Comparison of ENCODE assay signal across 1 cellular context in genomic region chr10:306654-307185, GRCh38.
A peak's percentile ranks its signal among the peaks of the same experiment; 100 is the strongest.
TF ChIP-seq lines count a peak whose summit lies in the region.

No MANE protein-coding gene starts in this region.

TF ChIP-seq in HepG2, 621 proteins besides CTCF, POLR2A, EP300 and RAD21 (continued from another document and continues in another):
- TF ChIP-seq ZBTB39 (CRISPR knock-in tag; IDR thresholded peaks at IDR 0.05) (no peak), ZNF629 (CRISPR knock-in tag; conservative IDR thresholded peaks at IDR 0.05) (no peak), ZFP41 (CRISPR knock-in tag; IDR thresholded peaks at IDR 0.05; ENCODE audit: borderline replicate concordance) (no peak), FOXM1 (CRISPR knock-in tag; IDR thresholded peaks at IDR 0.05) (no peak), ZBTB3 (CRISPR knock-in tag; IDR thresholded peaks at IDR 0.05; ENCODE audit: borderline replicate concordance, low read depth) (no peak), ZNF138 (CRISPR knock-in tag; IDR thresholded peaks at IDR 0.05; ENCODE audit: low read depth) (no peak), ZNF263 (CRISPR knock-in tag; IDR thresholded peaks at IDR 0.05) (peak; percentile 81), MAFG (CRISPR knock-in tag; IDR thresholded peaks at IDR 0.05) (no peak), TBL1XR1 (IDR thresholded peaks at IDR 0.05; ENCODE audit: borderline replicate concordance, low read length, partially characterized antibody) (no peak), ZNF367 (CRISPR knock-in tag; IDR thresholded peaks at IDR 0.05; ENCODE audit: borderline replicate concordance) (no peak), ARID4A (CRISPR knock-in tag; IDR thresholded peaks at IDR 0.05; ENCODE audit: borderline replicate concordance) (peak; percentile 39; the same call in 1 of the 2 replicates), TBX2 (CRISPR knock-in tag; IDR thresholded peaks at IDR 0.05; ENCODE audit: borderline replicate concordance) (peak; percentile 57; the same call in 1 of the 2 replicates), ZNF597 (CRISPR knock-in tag; IDR thresholded peaks at IDR 0.05) (no peak), ZNF747 (CRISPR knock-in tag; IDR thresholded peaks at IDR 0.05; ENCODE audit: borderline replicate concordance) (no peak), SAP130 (CRISPR knock-in tag; IDR thresholded peaks at IDR 0.05; ENCODE audit: low read depth) (peak; percentile 37; the same call in 1 of the 2 replicates), TEAD2 (CRISPR knock-in tag; IDR thresholded peaks at IDR 0.05) (no peak), CCAR2 (optimal IDR thresholded peaks at IDR 0.05; ENCODE audit: low read depth, low read length) (no peak), U2AF1 (optimal IDR thresholded peaks at IDR 0.05; ENCODE audit: low read depth, low read length) (no peak), ZNF792 (CRISPR knock-in tag; IDR thresholded peaks at IDR 0.05) (no peak), ZNF225 (CRISPR knock-in tag; IDR thresholded peaks at IDR 0.05) (no peak)
- TF ChIP-seq, protein P1, sequence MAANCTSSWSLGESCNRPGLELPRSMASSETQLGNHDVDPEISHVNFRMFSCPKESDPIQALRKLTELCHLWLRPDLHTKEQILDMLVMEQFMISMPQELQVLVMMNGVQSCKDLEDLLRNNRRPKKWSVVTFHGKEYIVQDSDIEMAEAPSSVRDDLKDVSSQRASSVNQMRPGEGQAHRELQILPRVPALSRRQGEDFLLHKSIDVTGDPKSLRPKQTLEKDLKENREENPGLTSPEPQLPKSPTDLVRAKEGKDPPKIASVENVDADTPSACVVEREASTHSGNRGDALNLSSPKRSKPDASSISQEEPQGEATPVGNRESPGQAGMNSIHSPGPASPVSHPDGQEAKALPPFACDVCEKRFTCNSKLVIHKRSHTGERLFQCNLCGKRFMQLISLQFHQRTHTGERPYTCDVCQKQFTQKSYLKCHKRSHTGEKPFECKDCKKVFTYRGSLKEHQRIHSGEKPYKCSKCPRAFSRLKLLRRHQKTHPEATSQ (CRISPR knock-in tag; IDR thresholded peaks at IDR 0.05; ENCODE audit: borderline replicate concordance): no peak
- TF ChIP-seq, protein P2, sequence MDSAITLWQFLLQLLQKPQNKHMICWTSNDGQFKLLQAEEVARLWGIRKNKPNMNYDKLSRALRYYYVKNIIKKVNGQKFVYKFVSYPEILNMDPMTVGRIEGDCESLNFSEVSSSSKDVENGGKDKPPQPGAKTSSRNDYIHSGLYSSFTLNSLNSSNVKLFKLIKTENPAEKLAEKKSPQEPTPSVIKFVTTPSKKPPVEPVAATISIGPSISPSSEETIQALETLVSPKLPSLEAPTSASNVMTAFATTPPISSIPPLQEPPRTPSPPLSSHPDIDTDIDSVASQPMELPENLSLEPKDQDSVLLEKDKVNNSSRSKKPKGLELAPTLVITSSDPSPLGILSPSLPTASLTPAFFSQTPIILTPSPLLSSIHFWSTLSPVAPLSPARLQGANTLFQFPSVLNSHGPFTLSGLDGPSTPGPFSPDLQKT (CRISPR knock-in tag; IDR thresholded peaks at IDR 0.05; ENCODE audit: borderline replicate concordance): no peak
- TF ChIP-seq, protein P3, sequence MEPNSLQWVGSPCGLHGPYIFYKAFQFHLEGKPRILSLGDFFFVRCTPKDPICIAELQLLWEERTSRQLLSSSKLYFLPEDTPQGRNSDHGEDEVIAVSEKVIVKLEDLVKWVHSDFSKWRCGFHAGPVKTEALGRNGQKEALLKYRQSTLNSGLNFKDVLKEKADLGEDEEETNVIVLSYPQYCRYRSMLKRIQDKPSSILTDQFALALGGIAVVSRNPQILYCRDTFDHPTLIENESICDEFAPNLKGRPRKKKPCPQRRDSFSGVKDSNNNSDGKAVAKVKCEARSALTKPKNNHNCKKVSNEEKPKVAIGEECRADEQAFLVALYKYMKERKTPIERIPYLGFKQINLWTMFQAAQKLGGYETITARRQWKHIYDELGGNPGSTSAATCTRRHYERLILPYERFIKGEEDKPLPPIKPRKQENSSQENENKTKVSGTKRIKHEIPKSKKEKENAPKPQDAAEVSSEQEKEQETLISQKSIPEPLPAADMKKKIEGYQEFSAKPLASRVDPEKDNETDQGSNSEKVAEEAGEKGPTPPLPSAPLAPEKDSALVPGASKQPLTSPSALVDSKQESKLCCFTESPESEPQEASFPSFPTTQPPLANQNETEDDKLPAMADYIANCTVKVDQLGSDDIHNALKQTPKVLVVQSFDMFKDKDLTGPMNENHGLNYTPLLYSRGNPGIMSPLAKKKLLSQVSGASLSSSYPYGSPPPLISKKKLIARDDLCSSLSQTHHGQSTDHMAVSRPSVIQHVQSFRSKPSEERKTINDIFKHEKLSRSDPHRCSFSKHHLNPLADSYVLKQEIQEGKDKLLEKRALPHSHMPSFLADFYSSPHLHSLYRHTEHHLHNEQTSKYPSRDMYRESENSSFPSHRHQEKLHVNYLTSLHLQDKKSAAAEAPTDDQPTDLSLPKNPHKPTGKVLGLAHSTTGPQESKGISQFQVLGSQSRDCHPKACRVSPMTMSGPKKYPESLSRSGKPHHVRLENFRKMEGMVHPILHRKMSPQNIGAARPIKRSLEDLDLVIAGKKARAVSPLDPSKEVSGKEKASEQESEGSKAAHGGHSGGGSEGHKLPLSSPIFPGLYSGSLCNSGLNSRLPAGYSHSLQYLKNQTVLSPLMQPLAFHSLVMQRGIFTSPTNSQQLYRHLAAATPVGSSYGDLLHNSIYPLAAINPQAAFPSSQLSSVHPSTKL (CRISPR knock-in tag; IDR thresholded peaks at IDR 0.05): peak; percentile 27
- TF ChIP-seq, protein P4, sequence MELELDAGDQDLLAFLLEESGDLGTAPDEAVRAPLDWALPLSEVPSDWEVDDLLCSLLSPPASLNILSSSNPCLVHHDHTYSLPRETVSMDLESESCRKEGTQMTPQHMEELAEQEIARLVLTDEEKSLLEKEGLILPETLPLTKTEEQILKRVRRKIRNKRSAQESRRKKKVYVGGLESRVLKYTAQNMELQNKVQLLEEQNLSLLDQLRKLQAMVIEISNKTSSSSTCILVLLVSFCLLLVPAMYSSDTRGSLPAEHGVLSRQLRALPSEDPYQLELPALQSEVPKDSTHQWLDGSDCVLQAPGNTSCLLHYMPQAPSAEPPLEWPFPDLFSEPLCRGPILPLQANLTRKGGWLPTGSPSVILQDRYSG (CRISPR knock-in tag; IDR thresholded peaks at IDR 0.05): no peak
- TF ChIP-seq, protein P5, sequence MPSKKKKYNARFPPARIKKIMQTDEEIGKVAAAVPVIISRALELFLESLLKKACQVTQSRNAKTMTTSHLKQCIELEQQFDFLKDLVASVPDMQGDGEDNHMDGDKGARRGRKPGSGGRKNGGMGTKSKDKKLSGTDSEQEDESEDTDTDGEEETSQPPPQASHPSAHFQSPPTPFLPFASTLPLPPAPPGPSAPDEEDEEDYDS (CRISPR knock-in tag; IDR thresholded peaks at IDR 0.05): 0 out of 2 replicates have a peak, but pooled peaks have one; percentile 9
- TF ChIP-seq, protein P6, sequence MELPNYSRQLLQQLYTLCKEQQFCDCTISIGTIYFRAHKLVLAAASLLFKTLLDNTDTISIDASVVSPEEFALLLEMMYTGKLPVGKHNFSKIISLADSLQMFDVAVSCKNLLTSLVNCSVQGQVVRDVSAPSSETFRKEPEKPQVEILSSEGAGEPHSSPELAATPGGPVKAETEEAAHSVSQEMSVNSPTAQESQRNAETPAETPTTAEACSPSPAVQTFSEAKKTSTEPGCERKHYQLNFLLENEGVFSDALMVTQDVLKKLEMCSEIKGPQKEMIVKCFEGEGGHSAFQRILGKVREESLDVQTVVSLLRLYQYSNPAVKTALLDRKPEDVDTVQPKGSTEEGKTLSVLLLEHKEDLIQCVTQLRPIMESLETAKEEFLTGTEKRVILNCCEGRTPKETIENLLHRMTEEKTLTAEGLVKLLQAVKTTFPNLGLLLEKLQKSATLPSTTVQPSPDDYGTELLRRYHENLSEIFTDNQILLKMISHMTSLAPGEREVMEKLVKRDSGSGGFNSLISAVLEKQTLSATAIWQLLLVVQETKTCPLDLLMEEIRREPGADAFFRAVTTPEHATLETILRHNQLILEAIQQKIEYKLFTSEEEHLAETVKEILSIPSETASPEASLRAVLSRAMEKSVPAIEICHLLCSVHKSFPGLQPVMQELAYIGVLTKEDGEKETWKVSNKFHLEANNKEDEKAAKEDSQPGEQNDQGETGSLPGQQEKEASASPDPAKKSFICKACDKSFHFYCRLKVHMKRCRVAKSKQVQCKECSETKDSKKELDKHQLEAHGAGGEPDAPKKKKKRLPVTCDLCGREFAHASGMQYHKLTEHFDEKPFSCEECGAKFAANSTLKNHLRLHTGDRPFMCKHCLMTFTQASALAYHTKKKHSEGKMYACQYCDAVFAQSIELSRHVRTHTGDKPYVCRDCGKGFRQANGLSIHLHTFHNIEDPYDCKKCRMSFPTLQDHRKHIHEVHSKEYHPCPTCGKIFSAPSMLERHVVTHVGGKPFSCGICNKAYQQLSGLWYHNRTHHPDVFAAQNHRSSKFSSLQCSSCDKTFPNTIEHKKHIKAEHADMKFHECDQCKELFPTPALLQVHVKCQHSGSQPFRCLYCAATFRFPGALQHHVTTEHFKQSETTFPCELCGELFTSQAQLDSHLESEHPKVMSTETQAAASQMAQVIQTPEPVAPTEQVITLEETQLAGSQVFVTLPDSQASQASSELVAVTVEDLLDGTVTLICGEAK (IDR thresholded peaks at IDR 0.05): no peak
- TF ChIP-seq, protein P6 (CRISPR knock-in tag; IDR thresholded peaks at IDR 0.05): 0 out of 2 replicates have a peak, but pooled peaks have one; percentile 38
